16 cellular contexts compared by ENCODE assay signal in genomic region chr4:51836531-51836930, GRCh38. TPM values are rescaled to one million over a fixed set of nuclear protein-coding genes. Genes with fewer than 3 reads are reported as not detected.
DNase-seq lines count a peak whose midpoint lies in the region; ATAC-seq and TF ChIP-seq lines count a peak whose summit lies in the region.
"Had no signal": no experiment of that assay in that cellular context is flagged by ENCODE, and none has a peak within 500 bp of the region (broad histone marks: within the 10 kb centered on the region; RNA-seq: fewer than 3 reads in every experiment).

No MANE protein-coding gene starts in this region.

- H3K27ac ChIP-seq in SJCRH30 = peak overlapping the region; percentile 46
- H3K27ac ChIP-seq in coronary artery = no peak overlapping the region
- H3K27ac ChIP-seq: neutrophil, skin epidermis had no signal

- DNase-seq in NCI-H82 (lab: John Stamatoyannopoulos, UW) (peak; percentile 25), NCI-H82 treated with DMSO at 0.1 percent for 48 hours (lab: John Stamatoyannopoulos, UW; ENCODE audit: unreplicated experiment) (no peak), EL (peak; percentile 43), SJCRH30 (peak; percentile 46 to 78), left lobe of liver (ENCODE audit: low spot score) (no peak), coronary artery (ENCODE audit: low spot score) (no peak), 8988T (no peak), NOMO-1 treated with DMSO at 0.1 percent for 48 hours (lab: John Stamatoyannopoulos, UW; ENCODE audit: unreplicated experiment) (no peak)
- DNase-seq: activated B cell treated with CpG ODN at 0.5 μM for 24 hours, cortex of kidney, erythroblast, GOT3, NCI-H2081 treated with DMSO at 0.1 percent for 48 hours, NCI-H774 had no signal

- no peak overlapping the region for H3K4me3 ChIP-seq in SJCRH30
- no peak overlapping the region for H3K4me3 ChIP-seq in coronary artery
- H3K4me3 ChIP-seq: skin epidermis had no signal

- H3K36me3 ChIP-seq in SJCRH30 = no peaks in the 10 kb centered on the region
- H3K36me3 ChIP-seq: neutrophil had no signal

- peaks cover 19% of the 10 kb centered on the region for H3K4me1 ChIP-seq in SJCRH30

- H3K9me3 ChIP-seq in SJCRH30 (replicated peaks) = no peaks in the 10 kb centered on the region
- H3K9me3 ChIP-seq: neutrophil had no signal

- peak; percentile 24 for ATAC-seq in left lobe of liver

- 0 out of 2 replicates have a peak, but pooled peaks cover 4% of the 10 kb centered on the region for H3K27me3 ChIP-seq in SJCRH30

- TF ChIP-seq CTCF in coronary artery (IDR thresholded peaks at IDR 0.05) = no peak

RNA-seq across cellular contexts. Expression of gene DCUN1D4, which starts 6.4 kb away (rescaled TPM):
- 59.9 and 66.5 TPM in 2 replicates for total RNA-seq in SJCRH30 (2014; rRNA removed; shearing (Covaris generic))
- 43.8 TPM for total RNA-seq in left lobe of liver

Comparison
In these comparisons a context has a peak if more than half of its experiments do, and no peak if none do; other contexts are left out.
1. DNase-seq: peak in NCI-H82 (single experiment), EL (single experiment) and SJCRH30 (2 of 2); none in NCI-H82 treated with DMSO at 0.1 percent for 48 hours (single experiment), left lobe of liver (single experiment), coronary artery (single experiment), 8988T (single experiment) and NOMO-1 treated with DMSO at 0.1 percent for 48 hours (single experiment).